ENCODE assay signal across 9 cellular contexts in the genomic region with DNA sequence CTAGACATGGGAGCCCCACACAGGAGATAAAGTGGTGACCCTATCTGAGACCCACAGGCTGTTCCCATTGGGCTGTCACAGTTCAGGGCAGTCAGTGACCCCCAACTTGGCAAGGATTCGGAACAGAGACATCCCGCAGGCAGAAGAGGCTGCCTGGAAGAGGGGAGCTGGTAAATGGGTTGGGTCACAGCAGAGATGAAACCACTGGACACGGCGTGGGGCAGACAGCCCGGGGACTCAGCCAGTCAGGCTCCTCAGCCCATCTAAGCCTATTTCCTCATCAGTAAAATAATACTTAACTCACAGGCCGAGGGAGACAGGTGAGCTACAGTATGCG. TPM values are rescaled to one million over a fixed set of nuclear protein-coding genes. Genes with fewer than 3 reads are reported as not detected.
DNase-seq lines count a peak whose midpoint lies in the region; ATAC-seq and TF ChIP-seq lines count a peak whose summit lies in the region.
"Had no signal": no experiment of that assay in that cellular context is flagged by ENCODE, and none has a peak within 500 bp of the region (broad histone marks: within the 10 kb centered on the region; RNA-seq: fewer than 3 reads in every experiment).

No MANE protein-coding gene starts in this region.

- intact Hi-C loops in stomach (cut with DNase I; ENCODE audit: low total_unique reads): no loop called here

- H3K9me3 ChIP-seq in iPS-15b (ENCODE audit: control insufficient read depth, insufficient read depth, low read length): no peaks in the 10 kb centered on the region
- H3K9me3 ChIP-seq in stomach: no peaks in the 10 kb centered on the region

- CTCF ChIA-PET in WTC11 (lab: Charles Lee): interaction anchor here (1.1 to 6.9 kb wide), 3 partner anchors 10 to 16 kb away, joined by 3 to 33 read pairs (median 3); no protein-coding TSS in a partner anchor

- peaks cover 52% of the 10 kb centered on the region for H3K4me1 Mint-ChIP-seq in activated naive CD4-positive, alpha-beta T cell treated with anti-CD3 and anti-CD28 coated beads, Interleukin-2, amount 50 U/mL, for 24 hours
- peaks cover 28% of the 10 kb centered on the region for H3K4me1 Mint-ChIP-seq in WTC11

- no peaks in the 10 kb centered on the region for H3K9me3 Mint-ChIP-seq in activated naive CD4-positive, alpha-beta T cell treated with anti-CD3 and anti-CD28 coated beads, Interleukin-2, amount 50 U/mL, for 24 hours
- peaks cover 13% of the 10 kb centered on the region for H3K9me3 Mint-ChIP-seq in WTC11

- H3K4me1 ChIP-seq in iPS-15b (ENCODE audit: control insufficient read depth, insufficient read depth, low read length) (peaks cover 10% of the 10 kb centered on the region), stomach (peaks cover 16 to 34% (median 31%) of the 10 kb centered on the region in 4 donors)

- H3K36me3 ChIP-seq in iPS-15b (ENCODE audit: control insufficient read depth, insufficient read depth, low read length) (no peaks in the 10 kb centered on the region), stomach (no peaks in the 10 kb centered on the region)

- peak overlapping the region; percentile 78 for H3K9ac ChIP-seq in iPS-15b (ENCODE audit: low read depth, low read length)

- peak overlapping the region; percentile 82 for H3K4me3 ChIP-seq in iPS-15b (ENCODE audit: low read depth, low read length)
- peak overlapping the region in 3 of 4 donors; percentile 75 to 91 (median 88) for H3K4me3 ChIP-seq in stomach

- no peaks in the 10 kb centered on the region for H3K27me3 Mint-ChIP-seq in activated naive CD4-positive, alpha-beta T cell treated with anti-CD3 and anti-CD28 coated beads, Interleukin-2, amount 50 U/mL, for 24 hours
- peaks cover 14% of the 10 kb centered on the region for H3K27me3 Mint-ChIP-seq in WTC11 (ENCODE audit: low read depth)

- ATAC-seq in WTC11 (no peak), GM18517 (IDR thresholded peaks at IDR 0.05; ENCODE audit: unreplicated experiment) (no peak), GM18861 (IDR thresholded peaks at IDR 0.05; ENCODE audit: unreplicated experiment) (no peak), HG02970 (IDR thresholded peaks at IDR 0.05; ENCODE audit: low FRiP score, unreplicated experiment) (no peak)

- POLR2A ChIA-PET in WTC11 (lab: Charles Lee): interaction anchor here (2.6 kb wide), 1 partner anchor 50 kb away, joined by 13 read pairs; the partner anchor contains the start of gene FEM1B

- no peaks in the 10 kb centered on the region for H3K27me3 ChIP-seq in iPS-15b (ENCODE audit: control insufficient read depth, insufficient read depth, low read length)
- no peaks in the 10 kb centered on the region for H3K27me3 ChIP-seq in stomach

- H3K27ac ChIP-seq in stomach: peak overlapping the region in 1 of 5 donors; percentile 93

- 68 to 76% (median 68%) methylated on average over 7 of the region's 7 CpGs for WGBS in stomach, 5 donors

- peak overlapping the region; percentile 97 for H3K4me3 Mint-ChIP-seq in activated naive CD4-positive, alpha-beta T cell treated with anti-CD3 and anti-CD28 coated beads, Interleukin-2, amount 50 U/mL, for 24 hours
- peak overlapping the region; percentile 93 for H3K4me3 Mint-ChIP-seq in WTC11

- TF ChIP-seq CTCF in WTC11 (IDR thresholded peaks at IDR 0.05) (no peak), stomach (IDR thresholded peaks at IDR 0.05) (no peak)

- TF ChIP-seq POLR2A in stomach (IDR thresholded peaks at IDR 0.05): no peak

- peaks cover 5% of the 10 kb centered on the region for H3K36me3 Mint-ChIP-seq in activated naive CD4-positive, alpha-beta T cell treated with anti-CD3 and anti-CD28 coated beads, Interleukin-2, amount 50 U/mL, for 24 hours
- H3K36me3 Mint-ChIP-seq in WTC11: peaks cover 18% of the 10 kb centered on the region

- H3K27ac Mint-ChIP-seq in activated naive CD4-positive, alpha-beta T cell treated with anti-CD3 and anti-CD28 coated beads, Interleukin-2, amount 50 U/mL, for 24 hours: no peak overlapping the region
- no peak overlapping the region for H3K27ac Mint-ChIP-seq in WTC11

- no peak for DNase-seq in activated naive CD4-positive, alpha-beta T cell (lab: John Stamatoyannopoulos, UW)
- no peak for DNase-seq in WTC11 (ENCODE audit: low spot score)
- no peak for DNase-seq in stomach
- DNase-seq: DMS 273 treated with DMSO at 0.1 percent for 48 hours had no signal

- TF ChIP-seq EP300 in stomach (IDR thresholded peaks at IDR 0.05): no peak

TF ChIP-seq in WTC11, 78 proteins besides CTCF, POLR2A, EP300 and RAD21:
- TF ChIP-seq GABPB1 (CRISPR knock-in tag; IDR thresholded peaks at IDR 0.05): no peak

RNA-seq across cellular contexts. Expression of gene CLN6, which starts 1.8 kb away (rescaled TPM):
- 50.2 to 52.2 TPM (median 50.8 TPM) in 3 replicates for total RNA-seq in WTC11 (2021)
- 100 to 1,000 TPM in 1 of 5 donors, 10 to 100 TPM in 3, 1 to 10 TPM in 1; 6.4 to 151 (median 25.0) TPM for total RNA-seq in stomach
- polyA plus RNA-seq in stomach: 10 to 100 TPM in 1 of 3 donors, 1 to 10 TPM in 2; 8.7 to 17.1 (median 9.2) TPM

RNA-seq across cellular contexts. Expression of gene CALML4, which starts 22.6 kb away (rescaled TPM):
- 8.9 to 10.1 TPM (median 9.8 TPM) in 3 replicates for total RNA-seq in WTC11 (2021)
- 10 to 100 TPM in 4 of 5 donors, 1 to 10 TPM in 1; 7.6 to 24.3 (median 14.9) TPM for total RNA-seq in stomach
- 10 to 100 TPM in 2 of 3 donors, 1 to 10 TPM in 1; 9.8 to 13.8 (median 12.1) TPM for polyA plus RNA-seq in stomach

RNA-seq across cellular contexts. Expression of gene FEM1B, which starts 49.8 kb away (rescaled TPM):
- total RNA-seq in WTC11 (2021): 59.7 to 64.8 TPM (median 62.4 TPM) in 3 replicates
- total RNA-seq in stomach: 10 to 100 TPM; 18.1 to 92.0 (median 31.2) TPM
- 10 to 100 TPM in 1 of 3 donors, 1 to 10 TPM in 2; 8.2 to 13.3 (median 9.9) TPM for polyA plus RNA-seq in stomach
